20 cellular contexts compared by ENCODE assay signal in genomic region chr3:60669636-60670035, GRCh38.
"Had no signal": no experiment of that assay in that cellular context is flagged by ENCODE, and none has a peak within 500 bp of the region (broad histone marks: within the 10 kb centered on the region; RNA-seq: fewer than 3 reads in every experiment).

No MANE protein-coding gene starts in this region.

- H3K27ac Mint-ChIP-seq: activated naive CD4-positive, alpha-beta T cell treated with anti-CD3 and anti-CD28 coated beads for 36 hours; activated naive CD8-positive, alpha-beta T cell treated with anti-CD3 and anti-CD28 coated beads, Interleukin-2, amount 50 U/mL, for 24 hours; activated T-helper 2 cell treated with anti-CD3 and anti-CD28 coated beads, Interferon-gamma antibody, Interleukin-2, Interleukin-4, amounts not matched to agents 10 μg/mL and 5 μg/mL and 100 μg/mL, durations not matched to agents 14 hours and 24 hours and 36 hours; nephron had no signal

- H3K36me3 ChIP-seq: gastrocnemius medialis, heart left ventricle had no signal

- DNase-seq: activated CD4-positive, alpha-beta T cell treated with anti-CD3 and anti-CD28 coated beads, Interleukin-2, amount 50 U/mL, for 4 hours; activated CD4-positive, CD25-positive, alpha-beta regulatory T cell treated with anti-CD3 and anti-CD28 coated beads, Interleukin-2, amount 50 U/mL, for 72 hours; activated naive CD4-positive, alpha-beta T cell treated with anti-CD3 and anti-CD28 coated beads for 36 hours; activated naive CD8-positive, alpha-beta T cell treated with anti-CD3 and anti-CD28 coated beads, Interleukin-2, amount 50 U/mL, for 24 hours; anterior cingulate cortex; caudate nucleus; gastrocnemius medialis; heart left ventricle; kidney; midbrain; occipital lobe; stimulated activated CD8-positive, alpha-beta memory T cell treated with anti-CD3 and anti-CD28 coated beads, Interleukin-4, amount 100 ng/mL, for 48 hours; stimulated activated naive CD4-positive, alpha-beta T cell; T-helper 1 cell; T-helper 9 cell had no signal

- H3K4me3 Mint-ChIP-seq: activated naive CD4-positive, alpha-beta T cell treated with anti-CD3 and anti-CD28 coated beads for 36 hours; activated naive CD8-positive, alpha-beta T cell treated with anti-CD3 and anti-CD28 coated beads, Interleukin-2, amount 50 U/mL, for 24 hours; brain; nephron had no signal

- H3K27me3 Mint-ChIP-seq: activated naive CD8-positive, alpha-beta T cell treated with anti-CD3 and anti-CD28 coated beads, Interleukin-2, amount 50 U/mL, for 24 hours; brain had no signal

- ATAC-seq: activated naive CD8-positive, alpha-beta T cell treated with anti-CD3 and anti-CD28 coated beads, Interleukin-2, amount 50 U/mL, for 24 hours; gastrocnemius medialis; heart left ventricle; left lobe of liver had no signal

- H3K4me1 Mint-ChIP-seq: activated naive CD8-positive, alpha-beta T cell treated with anti-CD3 and anti-CD28 coated beads, Interleukin-2, amount 50 U/mL, for 24 hours; nephron had no signal

- H3K9me3 ChIP-seq: gastrocnemius medialis had no signal

- H3K27me3 ChIP-seq: gastrocnemius medialis, heart left ventricle had no signal

- H3K4me3 ChIP-seq: gastrocnemius medialis, heart left ventricle, lung had no signal

- H3K27ac ChIP-seq: gastrocnemius medialis, heart left ventricle had no signal

- H3K4me1 ChIP-seq: gastrocnemius medialis, heart left ventricle had no signal
